Comparison of ENCODE assay signal across 7 cellular contexts in the genomic region with DNA sequence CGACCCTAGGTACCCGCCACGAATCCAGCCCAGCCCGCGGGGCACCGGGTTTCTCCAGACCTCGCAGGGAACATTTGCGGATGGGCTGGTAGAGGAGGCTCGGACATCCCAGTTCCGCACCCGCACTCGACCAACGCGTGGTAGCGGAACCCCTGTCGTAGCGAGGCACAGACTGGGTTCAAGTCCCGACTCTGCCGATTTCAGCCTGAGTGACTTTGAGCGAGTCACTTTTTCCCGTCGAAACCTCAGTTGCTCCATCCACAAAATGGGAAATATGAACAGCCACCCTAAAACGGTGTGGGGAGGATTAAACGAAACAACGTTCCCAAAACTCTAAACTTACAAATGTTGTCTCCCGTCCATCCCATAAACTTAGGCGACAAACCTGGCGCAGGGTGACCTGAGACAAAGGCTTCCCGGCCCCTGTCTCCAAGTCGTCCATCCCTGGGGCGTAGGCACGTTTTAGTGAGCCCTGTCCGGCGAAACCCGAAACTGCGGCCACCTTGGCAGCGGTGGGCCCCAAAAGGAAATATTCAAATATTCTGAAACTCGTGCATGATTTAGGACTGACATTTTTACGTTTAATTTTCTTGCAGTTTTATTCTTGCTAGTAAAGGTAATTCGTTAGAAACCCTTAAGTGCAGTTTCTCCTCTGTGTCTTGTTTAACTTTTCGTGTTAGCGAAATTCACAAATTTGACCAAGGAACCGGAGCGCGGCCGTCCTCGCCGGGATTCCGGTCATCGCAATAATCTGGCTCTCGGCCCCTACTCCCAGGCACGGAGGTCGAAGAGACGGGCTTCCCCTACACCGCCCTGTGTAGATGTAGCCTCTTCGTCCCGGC. TPM values are rescaled to one million over a fixed set of nuclear protein-coding genes. Genes with fewer than 3 reads are reported as not detected.
DNase-seq lines count a peak whose midpoint lies in the region; ATAC-seq, FAIRE-seq and TF ChIP-seq lines count a peak whose summit lies in the region.

No MANE protein-coding gene starts in this region.

- H3K36me3 Mint-ChIP-seq in central memory CD8-positive, alpha-beta T cell (ENCODE audit: insufficient read depth), result peaks cover 26% of the 10 kb centered on the region

- WGBS in mesendoderm (ENCODE audit: extremely low coverage, insufficient coverage, low lambda C conversion rate), result no CpG with 5 or more reads among the region's 57 CpGs
- WGBS in thymus, result 2% methylated on average over 57 of the region's 57 CpGs

- no peak overlapping the region for H2BK5ac ChIP-seq in mesendoderm (ENCODE audit: low read length)

- TF ChIP-seq POLR2A in GM18951 (IDR thresholded peaks at IDR 0.05; ENCODE audit: extremely low read depth, insufficient read depth, insufficient read length), result peak; percentile 53

- H3K9ac ChIP-seq in PC-3 (ENCODE audit: low read length), result peak overlapping the region; percentile 80
- H3K9ac ChIP-seq in mesendoderm (ENCODE audit: low read length), result peak overlapping the region; percentile 80

- H3K9me3 ChIP-seq in PC-3 (ENCODE audit: low read length) (no peaks in the 10 kb centered on the region), thymus (ENCODE audit: control insufficient read depth) (no peaks in the 10 kb centered on the region)

- no peaks in the 10 kb centered on the region for H3F3A ChIP-seq in PC-3 (ENCODE audit: low read length, unreplicated experiment)

- H4K5ac ChIP-seq in mesendoderm (ENCODE audit: low read length), result no peak overlapping the region

- H3K23ac ChIP-seq in mesendoderm (ENCODE audit: low read length), result no peak overlapping the region

- ATAC-seq in PC-3, result no peak
- no peak for ATAC-seq in central memory CD8-positive, alpha-beta T cell (replicated peaks; ENCODE audit: extremely low read depth, poor library complexity, severe bottlenecking)

- no peaks in the 10 kb centered on the region for H4K20me1 ChIP-seq in PC-3 (ENCODE audit: low read length)

- H3K27me3 ChIP-seq in PC-3 (ENCODE audit: low read length) (no peaks in the 10 kb centered on the region), mesendoderm (ENCODE audit: insufficient read depth, low read length, poor library complexity) (peaks cover 12% of the 10 kb centered on the region), thymus (ENCODE audit: control insufficient read depth, insufficient read depth) (no peaks in the 10 kb centered on the region)

- no peak overlapping the region for H4K8ac ChIP-seq in mesendoderm (ENCODE audit: low read depth, low read length)

- no peaks in the 10 kb centered on the region for H3K27me3 Mint-ChIP-seq in central memory CD8-positive, alpha-beta T cell

- peak overlapping the region; percentile 97 for H2AFZ ChIP-seq in PC-3 (ENCODE audit: low read length)

- H3K27ac ChIP-seq in PC-3 (ENCODE audit: low read length) (peak overlapping the region; percentile 27), mesendoderm (ENCODE audit: low read depth, low read length) (no peak overlapping the region), thymus (ENCODE audit: low read depth) (peak overlapping the region; percentile 97)

- no peak overlapping the region for H2BK15ac ChIP-seq in mesendoderm (replicated peaks; ENCODE audit: low read depth)

- H3K4me2 ChIP-seq in PC-3 (ENCODE audit: low read length) (peak overlapping the region; percentile 95), mesendoderm (ENCODE audit: low read length) (peak overlapping the region; percentile 95)

- H3K4me3 ChIP-seq in PC-3 (ENCODE audit: low read length) (peak overlapping the region; percentile 92), mesendoderm (ENCODE audit: low read length) (no peak overlapping the region), thymus (ENCODE audit: low read length) (peak overlapping the region; percentile 94)

- H3K4me1 Mint-ChIP-seq in central memory CD8-positive, alpha-beta T cell, result peaks cover 54% of the 10 kb centered on the region

- H2BK120ac ChIP-seq in mesendoderm (ENCODE audit: low read depth, low read length), result peak overlapping the region; percentile 1

- CTCF ChIA-PET in PC-3 (lab: Charles Lee), result no interaction called here

- no peak overlapping the region for H2AK5ac ChIP-seq in mesendoderm (ENCODE audit: low read length)

- POLR2A ChIA-PET in PC-3 (lab: Charles Lee; ENCODE audit: unreplicated experiment), result no interaction called here

- H3K79me1 ChIP-seq in mesendoderm (ENCODE audit: low read length), result peaks cover 2% of the 10 kb centered on the region

- DNase-seq in PC-3, result peak; percentile 14
- no peak for DNase-seq in central memory CD8-positive, alpha-beta T cell (ENCODE audit: low spot score in 2 of 2)
- no peak for DNase-seq in mesendoderm
- DNase-seq in activated gamma-delta T cell (lab: John Stamatoyannopoulos, UW), result no peak
- no peak for DNase-seq in HTR-8/SVneo (ENCODE audit: insufficient read length, low spot score)

- TF ChIP-seq CTCF in PC-3 (conservative IDR thresholded peaks at IDR 0.05; ENCODE audit: low read depth, low read length), result no peak

- H3K4me3 Mint-ChIP-seq in central memory CD8-positive, alpha-beta T cell, result peak overlapping the region; percentile 95

- peaks cover 33% of the 10 kb centered on the region for H3K79me2 ChIP-seq in PC-3 (ENCODE audit: low read length)
- no peaks in the 10 kb centered on the region for H3K79me2 ChIP-seq in mesendoderm (ENCODE audit: control insufficient read depth, insufficient read depth, low read length)

- H3K56ac ChIP-seq in mesendoderm (ENCODE audit: low read length), result peak overlapping the region; percentile 92

- H3K9me2 ChIP-seq in PC-3 (replicated peaks; ENCODE audit: low read length), result no peaks in the 10 kb centered on the region

- FAIRE-seq in HTR-8/SVneo (lab: Jason Lieb, UNC), result no peak

- no peak overlapping the region for H3K4ac ChIP-seq in mesendoderm (ENCODE audit: low read depth, low read length)

- in situ Hi-C loops in GM18951 (cut with MboI; ENCODE audit: low sequenced_read_pairs, unreplicated experiment), result no loop called here

- H3K9me3 Mint-ChIP-seq in central memory CD8-positive, alpha-beta T cell, result no peaks in the 10 kb centered on the region

- peaks cover 28% of the 10 kb centered on the region for H3K4me1 ChIP-seq in PC-3 (ENCODE audit: insufficient read depth, low read length)
- H3K4me1 ChIP-seq in mesendoderm (ENCODE audit: control insufficient read depth, low read depth, low read length), result peaks cover 9% of the 10 kb centered on the region
- peaks cover 14% of the 10 kb centered on the region for H3K4me1 ChIP-seq in thymus (ENCODE audit: control insufficient read depth, insufficient read depth, low read length)

- BruUV-seq in PC-3 (replicated peaks; lab: Mats Ljungman, UMichigan), result TSS peak; percentile 26

- H3K18ac ChIP-seq in mesendoderm (ENCODE audit: low read length), result peak overlapping the region; percentile 13

- H3K27ac Mint-ChIP-seq in central memory CD8-positive, alpha-beta T cell (ENCODE audit: low read depth), result peak overlapping the region; percentile 97

- H3K36me3 ChIP-seq in PC-3 (ENCODE audit: low read depth, low read length), result no peaks in the 10 kb centered on the region
- no peaks in the 10 kb centered on the region for H3K36me3 ChIP-seq in mesendoderm (ENCODE audit: control insufficient read depth, insufficient read depth, low read length)
- peaks cover 9% of the 10 kb centered on the region for H3K36me3 ChIP-seq in thymus (ENCODE audit: control insufficient read depth, insufficient read depth)

- intact Hi-C loops in PC-3 (cut with micrococcal nuclease), result no loop called here

RNA-seq across cellular contexts. Expression of a gene that starts 2.0 kb away (rescaled TPM):
- total RNA-seq in PC-3 (2014; rRNA removed), result 24.7 and 28.7 TPM in 2 replicates
- polyA plus RNA-seq in mesendoderm (2013, experiment 1 of 2), result 5.4 TPM
- polyA plus RNA-seq in mesendoderm (2013, experiment 2 of 2), result 5.4 TPM
- 124 TPM for polyA plus RNA-seq in thymus

RNA-seq across cellular contexts. Expression of a gene that starts 27.0 kb away (rescaled TPM):
- 13.7 and 14.1 TPM in 2 replicates for total RNA-seq in PC-3 (2014; rRNA removed)
- 7.5 TPM for polyA plus RNA-seq in mesendoderm (2013, experiment 1 of 2)
- 8.7 TPM for polyA plus RNA-seq in mesendoderm (2013, experiment 2 of 2)
- polyA plus RNA-seq in thymus, result 22.5 TPM

RNA-seq across cellular contexts. Expression of a gene that starts 28.4 kb away (rescaled TPM):
- total RNA-seq in PC-3 (2014; rRNA removed), result 12.6 and 17.7 TPM in 2 replicates
- polyA plus RNA-seq in mesendoderm (2013, experiment 1 of 2), result 1.3 TPM
- 1.3 TPM for polyA plus RNA-seq in mesendoderm (2013, experiment 2 of 2)
- polyA plus RNA-seq in thymus, result 4.3 TPM

RNA-seq across cellular contexts. Expression of a gene that starts 45.0 kb away (rescaled TPM):
- total RNA-seq in PC-3 (2014; rRNA removed), result 14.1 and 15.8 TPM in 2 replicates
- polyA plus RNA-seq in mesendoderm (2013, experiment 1 of 2), result 56.1 TPM
- polyA plus RNA-seq in mesendoderm (2013, experiment 2 of 2), result 55.8 TPM
- 12.6 TPM for polyA plus RNA-seq in thymus

RNA-seq across cellular contexts. Expression of a gene that starts 49.4 kb away (rescaled TPM):
- 366 and 441 TPM in 2 replicates for total RNA-seq in PC-3 (2014; rRNA removed)
- polyA plus RNA-seq in mesendoderm (2013, experiment 1 of 2), result 307 TPM
- 321 TPM for polyA plus RNA-seq in mesendoderm (2013, experiment 2 of 2)
- polyA plus RNA-seq in thymus, result 206 TPM
